ENCODE assay signal across 1 cellular context in the genomic region with DNA sequence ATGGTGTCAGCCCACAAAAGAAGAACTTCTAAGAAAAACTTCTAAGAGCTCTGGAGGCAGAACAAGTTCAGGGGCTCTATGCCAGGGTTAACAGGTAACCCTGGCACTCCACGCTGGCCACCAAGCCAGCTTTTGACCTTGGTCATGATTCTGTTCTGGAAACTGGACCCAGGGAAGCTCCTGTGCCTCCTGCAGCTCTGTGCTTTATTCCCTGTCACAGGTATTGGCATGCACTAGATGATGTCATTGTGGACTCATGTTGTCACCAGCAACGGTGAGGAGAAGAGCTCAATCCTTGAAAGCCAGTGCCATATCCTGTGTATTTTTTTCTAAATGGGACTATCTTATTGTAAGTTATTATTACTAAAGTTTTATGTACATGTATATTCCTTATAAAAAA.
TF ChIP-seq lines count a peak whose summit lies in the region.

No MANE protein-coding gene starts in this region.

TF ChIP-seq in HEK293, 187 proteins besides CTCF, POLR2A, EP300 and RAD21 (continued from another document):
- TF ChIP-seq, protein P1, sequence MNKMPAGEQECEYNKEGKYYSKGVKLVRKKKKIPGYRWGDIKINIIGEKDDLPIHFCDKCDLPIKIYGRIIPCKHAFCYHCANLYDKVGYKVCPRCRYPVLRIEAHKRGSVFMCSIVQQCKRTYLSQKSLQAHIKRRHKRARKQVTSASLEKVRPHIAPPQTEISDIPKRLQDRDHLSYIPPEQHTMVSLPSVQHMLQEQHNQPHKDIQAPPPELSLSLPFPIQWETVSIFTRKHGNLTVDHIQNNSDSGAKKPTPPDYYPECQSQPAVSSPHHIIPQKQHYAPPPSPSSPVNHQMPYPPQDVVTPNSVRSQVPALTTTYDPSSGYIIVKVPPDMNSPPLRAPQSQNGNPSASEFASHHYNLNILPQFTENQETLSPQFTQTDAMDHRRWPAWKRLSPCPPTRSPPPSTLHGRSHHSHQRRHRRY (tag by site-specific recombination; IDR thresholded peaks at IDR 0.05): no peak
- TF ChIP-seq ZNF629 (tag by site-specific recombination; IDR thresholded peaks at IDR 0.05): peak; percentile 78
- peak; percentile 78 for TF ChIP-seq ZBTB21 (tag by site-specific recombination; IDR thresholded peaks at IDR 0.05)
- TF ChIP-seq ZNF404 (tag by site-specific recombination; IDR thresholded peaks at IDR 0.05): no peak
- no peak for TF ChIP-seq YY2 (tag by site-specific recombination; IDR thresholded peaks at IDR 0.05)
- TF ChIP-seq SCRT2 (tag by site-specific recombination; IDR thresholded peaks at IDR 0.05): 0 out of 2 replicates have a peak, but pooled peaks have one; percentile 27
- no peak for TF ChIP-seq BCL11B (tag by site-specific recombination; IDR thresholded peaks at IDR 0.05; ENCODE audit: low read depth)
- no peak for TF ChIP-seq ZFHX2 (tag by site-specific recombination; conservative IDR thresholded peaks at IDR 0.05)
- TF ChIP-seq MZF1 (tag by site-specific recombination; IDR thresholded peaks at IDR 0.05; ENCODE audit: borderline replicate concordance): no peak
- TF ChIP-seq ZNF501 (tag by site-specific recombination; IDR thresholded peaks at IDR 0.05): no peak
- no peak for TF ChIP-seq ZNF624 (tag by site-specific recombination; IDR thresholded peaks at IDR 0.05)
- TF ChIP-seq ZNF600 (tag by site-specific recombination; IDR thresholded peaks at IDR 0.05): 0 out of 2 replicates have a peak, but pooled peaks have one; percentile 33
